Comparison of ENCODE assay signal across 15 cellular contexts in the genomic region with DNA sequence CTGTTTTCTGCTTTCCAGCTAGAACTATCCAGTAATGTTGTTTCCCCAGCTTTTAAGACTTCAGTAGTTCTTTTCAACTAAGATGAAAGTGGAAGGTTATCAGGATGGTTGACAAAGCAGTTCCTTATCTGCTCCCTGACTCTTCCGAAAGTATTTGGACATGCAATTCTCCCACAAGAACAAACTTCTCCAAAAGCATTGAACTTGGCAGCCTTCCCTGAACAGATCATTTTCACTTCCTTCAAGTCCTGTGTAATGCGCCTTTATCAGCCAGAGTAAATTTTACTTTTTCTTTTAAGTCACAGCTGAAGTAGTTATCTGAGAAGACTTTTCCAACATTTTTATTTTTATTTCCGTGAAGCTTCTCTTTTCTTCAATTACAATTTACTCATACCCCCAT. TPM values are rescaled to one million over a fixed set of nuclear protein-coding genes. Genes with fewer than 3 reads are reported as not detected.
DNase-seq lines count a peak whose midpoint lies in the region; ATAC-seq and TF ChIP-seq lines count a peak whose summit lies in the region.
"Had no signal": no experiment of that assay in that cellular context is flagged by ENCODE, and none has a peak within 500 bp of the region (broad histone marks: within the 10 kb centered on the region; RNA-seq: fewer than 3 reads in every experiment).

No MANE protein-coding gene starts in this region.

- H3K27ac ChIP-seq in mesenchymal stem cell (ENCODE audit: low read length, poor library complexity, severe bottlenecking): no peak overlapping the region
- H3K27ac ChIP-seq: skin epidermis, upper lobe of left lung had no signal

- no peak overlapping the region for H3K23ac ChIP-seq in mesenchymal stem cell (ENCODE audit: low read length in 2 of 2)

- no peaks in the 10 kb centered on the region for H3K4me1 ChIP-seq in mesenchymal stem cell (ENCODE audit: control insufficient read depth, insufficient read depth, low read depth, low read length)
- H3K4me1 ChIP-seq: upper lobe of left lung had no signal

- peak overlapping the region; percentile 46 for H3K9ac ChIP-seq in mesenchymal stem cell (ENCODE audit: low read length)

- no peaks in the 10 kb centered on the region for H3K36me3 ChIP-seq in mesenchymal stem cell (ENCODE audit: control insufficient read depth in 1 of 2, insufficient read depth in 2 of 2, low read depth in 1 of 2, low read length in 2 of 2)
- H3K36me3 ChIP-seq: upper lobe of left lung had no signal

- no peak overlapping the region for H2BK5ac ChIP-seq in mesenchymal stem cell (ENCODE audit: low read depth, low read length, poor library complexity, severe bottlenecking)

- TF ChIP-seq CTCF in astrocyte of the spinal cord (IDR thresholded peaks at IDR 0.05; ENCODE audit: low read depth, low read length): no peak

- no peak overlapping the region for H2AK5ac ChIP-seq in mesenchymal stem cell (ENCODE audit: low read length, severe bottlenecking)

- TF ChIP-seq POLR2A in erythroblast (IDR thresholded peaks at IDR 0.05; ENCODE audit: low read length): no peak

- no peak overlapping the region for H2AFZ ChIP-seq in mesenchymal stem cell (ENCODE audit: low read depth, low read length)

- no peak overlapping the region for H4K8ac ChIP-seq in mesenchymal stem cell (ENCODE audit: low read length)

- no peak for ATAC-seq in HG03521 (IDR thresholded peaks at IDR 0.05; ENCODE audit: unreplicated experiment)
- ATAC-seq: stimulated activated naive B cell treated with anti-CD40 and anti-IgM and Interleukin-4, amounts not matched to agents 10 μg/mL and 1 μg/mL and 100 μg/mL, for 72 hours had no signal

- no peaks in the 10 kb centered on the region for H3K27me3 ChIP-seq in mesenchymal stem cell (ENCODE audit: control insufficient read depth in 1 of 2, insufficient read depth in 1 of 2, low read length in 2 of 2)
- H3K27me3 ChIP-seq: upper lobe of left lung had no signal

- no peak overlapping the region for H2BK15ac ChIP-seq in mesenchymal stem cell (ENCODE audit: low read depth, poor library complexity, severe bottlenecking)

- H4K91ac ChIP-seq in mesenchymal stem cell (ENCODE audit: low read length): no peak overlapping the region

- in situ Hi-C loops in astrocyte of the spinal cord (cut with HindIII; ENCODE audit: low sequenced_read_pairs): no loop called here

- H3K18ac ChIP-seq in mesenchymal stem cell (ENCODE audit: low read depth in 1 of 2, low read length in 2 of 2): no peak overlapping the region

- H2BK12ac ChIP-seq in mesenchymal stem cell (ENCODE audit: low read length in 2 of 2): no peak overlapping the region

- no peak overlapping the region for H3K4me2 ChIP-seq in mesenchymal stem cell (ENCODE audit: low read length, poor library complexity, severe bottlenecking)

- no peak overlapping the region for H3K14ac ChIP-seq in mesenchymal stem cell (ENCODE audit: low read length in 2 of 2)

- DNase-seq in CD1c-positive myeloid dendritic cell (ENCODE audit: extremely low spot score) (peak; percentile 93), NCI-H446 treated with DMSO at 0.1 percent for 48 hours (lab: John Stamatoyannopoulos, UW) (peak; percentile 26), astrocyte of the spinal cord (ENCODE audit: low read depth, low spot score) (peak; percentile 4), mesenchymal stem cell (no peak), GDM1 (lab: John Stamatoyannopoulos, UW) (no peak), HPDE6-E6E7 (ENCODE audit: extremely low spot score) (no peak), erythroblast (lab: John Stamatoyannopoulos, UW) (no peak)
- DNase-seq: activated CD4-positive, alpha-beta T cell treated with anti-CD3 and anti-CD28 coated beads, Interleukin-2, amount 50 U/mL, for 1 hour; activated T-cell treated with anti-CD3 and anti-CD28 coated beads, Interleukin-2, amount 50 U/mL, for 48 hours; Caco-2; NCI-H524; stimulated activated naive B cell treated with anti-CD40 and anti-IgM and Interleukin-4, amounts not matched to agents 10 μg/mL and 1 μg/mL and 100 μg/mL, for 72 hours; upper lobe of left lung had no signal

- H3K4ac ChIP-seq in mesenchymal stem cell (ENCODE audit: low read depth in 1 of 2, low read length in 2 of 2): no peak overlapping the region

- no peaks in the 10 kb centered on the region for H3K9me3 ChIP-seq in mesenchymal stem cell (ENCODE audit: control insufficient read depth, low read length)
- H3K9me3 ChIP-seq: Caco-2, upper lobe of left lung had no signal

- WGBS in mesenchymal stem cell: 58% methylated on average over 1 of the region's 3 CpGs

- no peak overlapping the region for H3K4me3 ChIP-seq in astrocyte of the spinal cord (ENCODE audit: low read depth, low read length)
- no peak overlapping the region for H3K4me3 ChIP-seq in mesenchymal stem cell (ENCODE audit: insufficient read depth in 1 of 2, low read depth in 1 of 2, low read length in 2 of 2)
- H3K4me3 ChIP-seq: skin epidermis, upper lobe of left lung had no signal

- no peaks in the 10 kb centered on the region for H3K79me1 ChIP-seq in mesenchymal stem cell (replicated peaks; ENCODE audit: low read length, poor library complexity, severe bottlenecking)

- no peak overlapping the region for H2BK120ac ChIP-seq in mesenchymal stem cell (ENCODE audit: low read depth, low read length)

RNA-seq across cellular contexts. Expression of a gene that starts 39.7 kb away (rescaled TPM):
- polyA plus RNA-seq in mesenchymal stem cell (2013, experiment 1 of 2): not detected
- polyA plus RNA-seq in mesenchymal stem cell (2013, experiment 2 of 2): not detected

Comparison
In these comparisons a context has a peak if more than half of its experiments do, and no peak if none do; other contexts are left out.
1. DNase-seq: peak in CD1c-positive myeloid dendritic cell (single experiment), NCI-H446 treated with DMSO at 0.1 percent for 48 hours (single experiment) and astrocyte of the spinal cord (single experiment); none in mesenchymal stem cell (single experiment), GDM1 (single experiment), HPDE6-E6E7 (single experiment) and erythroblast (0 of 2).